Comparison of ENCODE assay signal across 9 cellular contexts in genomic region chr20:8156603-8157079, GRCh38. TPM values are rescaled to one million over a fixed set of nuclear protein-coding genes. Genes with fewer than 3 reads are reported as not detected.
DNase-seq lines count a peak whose midpoint lies in the region; ATAC-seq, FAIRE-seq and TF ChIP-seq lines count a peak whose summit lies in the region.
"Had no signal": no experiment of that assay in that cellular context is flagged by ENCODE, and none has a peak within 500 bp of the region (broad histone marks: within the 10 kb centered on the region; RNA-seq: fewer than 3 reads in every experiment).

No MANE protein-coding gene starts in this region.

- H3K4me3 ChIP-seq in brain microvascular endothelial cell (ENCODE audit: low read depth, low read length) (no peak overlapping the region), suprapubic skin (no peak overlapping the region)

- no peaks in the 10 kb centered on the region for H3K9me3 ChIP-seq in suprapubic skin

- peaks cover 5 to 20% of the 10 kb centered on the region in 2 donors for H3K36me3 Mint-ChIP-seq in activated naive CD4-positive, alpha-beta T cell treated with anti-CD3 and anti-CD28 coated beads, Interleukin-2, amount 50 U/mL, for 72 hours
- peaks cover 5% of the 10 kb centered on the region for H3K36me3 Mint-ChIP-seq in activated CD4-positive, alpha-beta memory T cell treated with anti-CD3 and anti-CD28 coated beads for 36 hours

- peaks cover 17% of the 10 kb centered on the region for H3K4me1 ChIP-seq in suprapubic skin

- in situ Hi-C loops in brain microvascular endothelial cell (cut with HindIII; ENCODE audit: low pct_ligation_motif_present, low sequenced_read_pairs), result no loop called here

- CTCF ChIA-PET in activated CD4-positive, alpha-beta memory T cell treated with anti-CD3 and anti-CD28 coated beads for 36 hours (lab: Charles Lee), result interaction anchor here (0.9 kb wide), 1 partner anchor 9 kb away, joined by 3 read pairs; no protein-coding TSS in a partner anchor

- TF ChIP-seq POLR2A in suprapubic skin (IDR thresholded peaks at IDR 0.05), result no peak
- no peak for TF ChIP-seq POLR2A in H54 (IDR thresholded peaks at IDR 0.05; ENCODE audit: low read depth, low read length)

- TF ChIP-seq CTCF in brain microvascular endothelial cell (IDR thresholded peaks at IDR 0.05; ENCODE audit: low read depth, low read length, missing control alignments), result no peak
- TF ChIP-seq CTCF in suprapubic skin (IDR thresholded peaks at IDR 0.05), result no peak

- H3K36me3 ChIP-seq in brain microvascular endothelial cell (replicated peaks) (no peaks in the 10 kb centered on the region), suprapubic skin (no peaks in the 10 kb centered on the region)

- TF ChIP-seq EP300 in suprapubic skin (IDR thresholded peaks at IDR 0.05), result no peak

- POLR2A ChIA-PET in activated CD4-positive, alpha-beta memory T cell treated with anti-CD3 and anti-CD28 coated beads for 36 hours (lab: Charles Lee), result no interaction called here

- no peak for FAIRE-seq in H54 (lab: Jason Lieb, UNC)

- H3K27ac Mint-ChIP-seq in activated naive CD4-positive, alpha-beta T cell treated with anti-CD3 and anti-CD28 coated beads, Interleukin-2, amount 50 U/mL, for 72 hours, result peak overlapping the region in 1 of 2 donors; percentile 90
- H3K27ac Mint-ChIP-seq in activated CD4-positive, alpha-beta memory T cell treated with anti-CD3 and anti-CD28 coated beads for 36 hours, result no peak overlapping the region

- no peaks in the 10 kb centered on the region for H3K27me3 Mint-ChIP-seq in activated CD4-positive, alpha-beta memory T cell treated with anti-CD3 and anti-CD28 coated beads for 36 hours

- intact Hi-C loops in activated CD4-positive, alpha-beta memory T cell treated with anti-CD3 and anti-CD28 coated beads for 36 hours (cut with micrococcal nuclease), result loop anchor here (2.0 kb wide), 1 partner anchor 58 kb away; no protein-coding TSS in a partner anchor

- peaks cover 53% of the 10 kb centered on the region for H3K4me1 Mint-ChIP-seq in activated CD4-positive, alpha-beta memory T cell treated with anti-CD3 and anti-CD28 coated beads for 36 hours (ENCODE audit: low read depth)

- H3K27ac ChIP-seq in brain microvascular endothelial cell, result peak overlapping the region; percentile 86
- H3K27ac ChIP-seq in suprapubic skin, result peak overlapping the region; percentile 24

- ATAC-seq in activated naive CD4-positive, alpha-beta T cell treated with anti-CD3 and anti-CD28 coated beads, Interleukin-2, amount 50 U/mL, for 72 hours, result peak; percentile 87 to 96

- H3K27me3 ChIP-seq in brain microvascular endothelial cell (replicated peaks) (no peaks in the 10 kb centered on the region), suprapubic skin (no peaks in the 10 kb centered on the region)

- DNase-seq in activated naive CD4-positive, alpha-beta T cell treated with anti-CD3 and anti-CD28 coated beads, Interleukin-2, amount 50 U/mL, for 72 hours (ENCODE audit: low spot score in 2 of 2), result no peak
- no peak for DNase-seq in activated naive CD4-positive, alpha-beta T cell (lab: John Stamatoyannopoulos, UW)
- DNase-seq in HT-29 (ENCODE audit: low spot score) (peak; percentile 85), brain microvascular endothelial cell (peak; percentile 50), suprapubic skin (ENCODE audit: low spot score in 2 of 2) (no peak), GOT3 (lab: John Stamatoyannopoulos, UW) (no peak), H54 (ENCODE audit: insufficient read length, low spot score) (no peak)
- DNase-seq in activated CD4-positive, alpha-beta memory T cell treated with anti-CD3 and anti-CD28 coated beads for 36 hours, result no peak
- DNase-seq: left cardiac atrium had no signal

- no peak overlapping the region for H3K4me3 Mint-ChIP-seq in activated CD4-positive, alpha-beta memory T cell treated with anti-CD3 and anti-CD28 coated beads for 36 hours

- H3K9me3 Mint-ChIP-seq in activated naive CD4-positive, alpha-beta T cell treated with anti-CD3 and anti-CD28 coated beads, Interleukin-2, amount 50 U/mL, for 72 hours, result peaks cover 4 to 6% of the 10 kb centered on the region in 2 donors
- H3K9me3 Mint-ChIP-seq in activated CD4-positive, alpha-beta memory T cell treated with anti-CD3 and anti-CD28 coated beads for 36 hours, result peaks cover 6% of the 10 kb centered on the region

RNA-seq across cellular contexts. Expression of gene PLCB1, which starts 24.6 kb away (rescaled TPM):
- total RNA-seq in activated naive CD4-positive, alpha-beta T cell treated with anti-CD3 and anti-CD28 coated beads, Interleukin-2, amount 50 U/mL, for 72 hours, result 1 to 10 TPM in 1 of 2 donors, under 1 TPM in 1; 0.56 to 2.1 TPM
- total RNA-seq in HT-29 (2014; rRNA removed; shearing (Covaris generic)), result 3.3 and 3.5 TPM in 2 replicates
- 10 to 100 TPM in 1 of 4 donors, 1 to 10 TPM in 3; 3.9 to 15.6 (median 6.7) TPM for total RNA-seq in suprapubic skin
- total RNA-seq in activated CD4-positive, alpha-beta memory T cell treated with anti-CD3 and anti-CD28 coated beads for 36 hours, result 1 to 10 TPM; 3.9 to 4.0 TPM

Comparison
In these comparisons a context has a peak if more than half of its experiments do, and no peak if none do; other contexts are left out.
1. DNase-seq: peak in HT-29 (single experiment) and brain microvascular endothelial cell (single experiment); none in activated naive CD4-positive, alpha-beta T cell treated with anti-CD3 and anti-CD28 coated beads, Interleukin-2, amount 50 U/mL, for 72 hours (0 of 2), activated naive CD4-positive, alpha-beta T cell (0 of 4), suprapubic skin (0 of 2), GOT3 (single experiment), activated CD4-positive, alpha-beta memory T cell treated with anti-CD3 and anti-CD28 coated beads for 36 hours (single experiment) and H54 (single experiment).